Comparison of ENCODE assay signal across 23 cellular contexts in the genomic region with DNA sequence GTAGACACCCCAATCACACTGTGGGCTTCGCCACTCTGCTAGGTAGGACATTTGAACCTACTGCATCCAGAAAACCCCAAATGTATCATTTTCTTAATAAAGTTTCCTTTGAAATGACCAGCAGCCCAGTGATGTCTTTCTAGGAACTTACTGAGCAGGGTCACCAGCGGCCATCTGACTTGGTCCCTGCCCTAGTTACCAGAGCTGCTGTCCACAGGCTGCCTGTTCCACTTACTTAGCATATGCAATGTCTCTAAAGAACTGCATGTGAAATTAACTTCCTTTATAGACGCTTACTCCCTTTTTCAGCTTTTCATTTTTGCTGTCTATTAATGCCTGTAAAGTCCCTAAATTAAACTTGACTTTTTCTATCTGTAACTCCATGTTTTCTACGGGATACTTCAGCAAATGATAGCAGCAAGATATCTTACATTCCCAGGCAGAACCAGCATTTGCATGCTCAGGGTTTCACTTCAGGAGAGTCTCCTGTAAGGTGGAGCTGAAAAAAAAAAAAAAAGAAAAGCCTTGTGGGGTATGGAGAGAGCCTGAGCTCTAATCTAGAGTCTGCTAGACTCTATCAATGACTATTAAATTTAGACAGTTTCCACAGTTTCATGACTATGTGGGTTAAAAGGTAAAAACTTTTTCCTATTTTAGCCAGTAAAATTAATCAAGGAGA.
"Had no signal": no experiment of that assay in that cellular context is flagged by ENCODE, and none has a peak within 500 bp of the region (broad histone marks: within the 10 kb centered on the region; RNA-seq: fewer than 3 reads in every experiment).

No MANE protein-coding gene starts in this region.

- H3K36me3 Mint-ChIP-seq: activated naive CD8-positive, alpha-beta T cell had no signal

- H3K9me3 ChIP-seq: body of pancreas, heart right ventricle had no signal

- H3K27ac ChIP-seq: body of pancreas, heart right ventricle had no signal

- H3K4me3 Mint-ChIP-seq: activated CD8-positive, alpha-beta T cell treated with anti-CD3 and anti-CD28 coated beads for 36 hours; activated naive CD8-positive, alpha-beta T cell; activated T-cell treated with anti-CD3 and anti-CD28 coated beads, Interleukin-2, amount 50 U/mL, for 4 hours; activated T-helper 17 cell treated with anti-CD3 and anti-CD28 coated beads, Interleukin-2, amount 50 U/mL, for 72 hours had no signal

- ATAC-seq: activated CD8-positive, alpha-beta T cell treated with anti-CD3 and anti-CD28 coated beads for 36 hours; activated T-cell treated with anti-CD3 and anti-CD28 coated beads, Interleukin-2, amount 50 U/mL, for 4 hours; activated T-helper 17 cell treated with anti-CD3 and anti-CD28 coated beads, Interleukin-2, amount 50 U/mL, for 72 hours; body of pancreas; esophagus mucosa had no signal

- DNase-seq: activated CD4-positive, alpha-beta T cell treated with anti-CD3 and anti-CD28 coated beads for 1 hour; activated CD4-positive, alpha-beta T cell treated with anti-CD3 and anti-CD28 coated beads for 4 hours; activated CD4-positive, alpha-beta T cell treated with anti-CD3 and anti-CD28 coated beads, Interleukin-2, amount 50 U/mL, for 1 hour; activated CD4-positive, alpha-beta T cell treated with anti-CD3 and anti-CD28 coated beads, Interleukin-2, amount 50 U/mL, for 48 hours; activated CD8-positive, alpha-beta memory T cell treated with anti-CD3 and anti-CD28 coated beads for 24 hours; activated CD8-positive, alpha-beta T cell treated with anti-CD3 and anti-CD28 coated beads for 36 hours; activated effector memory CD4-positive, alpha-beta T cell treated with Interleukin-2 at 50 U/mL for 16 hours; activated gamma-delta T cell treated with Interleukin-2 at 50 U/mL for 16 hours; activated naive CD4-positive, alpha-beta T cell treated with anti-CD3 and anti-CD28 coated beads, Interleukin-2, amount 50 U/mL, for 16 hours; activated naive CD4-positive, alpha-beta T cell treated with Interleukin-2 at 50 U/mL for 16 hours; activated T-cell treated with anti-CD3 and anti-CD28 coated beads, Interleukin-2, amount 50 U/mL, for 4 hours; amniotic stem cell; aorta; body of pancreas; caudate nucleus; cortex of kidney; effector CD8-positive, alpha-beta T cell; foreskin fibroblast; heart right ventricle; T-helper 2 cell had no signal

- H3K4me3 ChIP-seq: body of pancreas, heart right ventricle had no signal

- H3K27ac Mint-ChIP-seq: activated CD8-positive, alpha-beta T cell treated with anti-CD3 and anti-CD28 coated beads for 36 hours; activated naive CD8-positive, alpha-beta T cell; activated T-helper 17 cell treated with anti-CD3 and anti-CD28 coated beads, Interleukin-2, amount 50 U/mL, for 72 hours had no signal

- H3K9me3 Mint-ChIP-seq: activated CD8-positive, alpha-beta T cell treated with anti-CD3 and anti-CD28 coated beads for 36 hours had no signal

- H3K4me1 ChIP-seq: body of pancreas, heart right ventricle had no signal

- H3K27me3 ChIP-seq: body of pancreas had no signal

- H3K36me3 ChIP-seq: heart right ventricle had no signal

- H3K27me3 Mint-ChIP-seq: activated CD8-positive, alpha-beta T cell treated with anti-CD3 and anti-CD28 coated beads for 36 hours; activated naive CD8-positive, alpha-beta T cell; activated T-helper 17 cell treated with anti-CD3 and anti-CD28 coated beads, Interleukin-2, amount 50 U/mL, for 72 hours had no signal

- H3K4me1 Mint-ChIP-seq: activated T-helper 17 cell treated with anti-CD3 and anti-CD28 coated beads, Interleukin-2, amount 50 U/mL, for 72 hours had no signal
